7 cellular contexts compared by ENCODE assay signal in genomic region chr22:43656581-43656980, GRCh38.
DNase-seq lines count a peak whose midpoint lies in the region; ATAC-seq, FAIRE-seq and TF ChIP-seq lines count a peak whose summit lies in the region.
"Not testable (repeated sequence)": the region's sequence is repeated elsewhere in the genome, so short reads cannot be mapped to it uniquely, and the experiment has no call there.

No MANE protein-coding gene starts in this region.

- not testable (repeated sequence) for H3K27me3 ChIP-seq in bronchial epithelial cell (ENCODE audit: control insufficient read depth, insufficient read depth, low read length)

- not testable (repeated sequence) for DNase-seq in GM12891 (ENCODE audit: insufficient read length, low spot score); activated CD8-positive, alpha-beta T cell treated with anti-CD3 and anti-CD28 coated beads for 36 hours; bronchial epithelial cell (ENCODE audit: low read depth); stimulated activated effector memory CD8-positive, alpha-beta T cell treated with anti-CD3 and anti-CD28 coated beads, Interleukin-12 subunit alpha, Interleukin-12 subunit beta, amount 100 ng/mL, for 72 hours (ENCODE audit: low spot score in 2 of 2); stimulated activated naive CD8-positive, alpha-beta T cell treated with anti-CD3 and anti-CD28 coated beads, Interleukin-15, Interleukin-2, amounts not matched to agents 100 U/mL and 50 U/mL, for 24 hours; urothelium cell line (ENCODE audit: low spot score)

- not testable (repeated sequence) for H3K9me3 Mint-ChIP-seq in activated CD8-positive, alpha-beta T cell treated with anti-CD3 and anti-CD28 coated beads for 36 hours; stimulated activated effector memory CD8-positive, alpha-beta T cell treated with anti-CD3 and anti-CD28 coated beads, Interleukin-12 subunit alpha, Interleukin-12 subunit beta, amount 100 ng/mL, for 72 hours
- H3K9me3 Mint-ChIP-seq in activated T-helper 17 cell treated with anti-CD3 and anti-CD28 coated beads, Interleukin-2, amount 50 U/mL, for 72 hours = peaks cover 12% of the 10 kb centered on the region

- H3K4me3 ChIP-seq in bronchial epithelial cell (ENCODE audit: low read depth, low read length) = not testable (repeated sequence)

- POLR2A ChIA-PET in activated CD8-positive, alpha-beta T cell treated with anti-CD3 and anti-CD28 coated beads for 36 hours (lab: Charles Lee) = not testable (repeated sequence)

- H3K36me3 ChIP-seq in bronchial epithelial cell (ENCODE audit: control insufficient read depth, insufficient read depth, low read length) = not testable (repeated sequence)

- TF ChIP-seq POLR2A in GM12891 (IDR thresholded peaks at IDR 0.05; ENCODE audit: low read depth, low read length) = not testable (repeated sequence)

- FAIRE-seq in GM12891 (lab: Jason Lieb, UNC) = peak; percentile 69
- FAIRE-seq in bronchial epithelial cell (lab: Jason Lieb, UNC) = peak; percentile 93
- peak; percentile 94 for FAIRE-seq in urothelium cell line (lab: Jason Lieb, UNC)

- H3K4me3 Mint-ChIP-seq in activated CD8-positive, alpha-beta T cell treated with anti-CD3 and anti-CD28 coated beads for 36 hours; activated T-helper 17 cell treated with anti-CD3 and anti-CD28 coated beads, Interleukin-2, amount 50 U/mL, for 72 hours; stimulated activated effector memory CD8-positive, alpha-beta T cell treated with anti-CD3 and anti-CD28 coated beads, Interleukin-12 subunit alpha, Interleukin-12 subunit beta, amount 100 ng/mL, for 72 hours: not testable (repeated sequence)

- ATAC-seq in activated CD8-positive, alpha-beta T cell treated with anti-CD3 and anti-CD28 coated beads for 36 hours = peak; percentile 34
- peak; percentile 56 for ATAC-seq in activated T-helper 17 cell treated with anti-CD3 and anti-CD28 coated beads, Interleukin-2, amount 50 U/mL, for 72 hours (replicated peaks)
- ATAC-seq in stimulated activated effector memory CD8-positive, alpha-beta T cell treated with anti-CD3 and anti-CD28 coated beads, Interleukin-12 subunit alpha, Interleukin-12 subunit beta, amount 100 ng/mL, for 72 hours = peak; percentile 60
- ATAC-seq in stimulated activated naive CD8-positive, alpha-beta T cell treated with anti-CD3 and anti-CD28 coated beads, Interleukin-15, Interleukin-2, amounts not matched to agents 100 U/mL and 50 U/mL, for 24 hours = peak; percentile 40

- intact Hi-C loops in activated CD8-positive, alpha-beta T cell treated with anti-CD3 and anti-CD28 coated beads for 36 hours (cut with micrococcal nuclease) = not testable (repeated sequence)

- CTCF ChIA-PET in activated CD8-positive, alpha-beta T cell treated with anti-CD3 and anti-CD28 coated beads for 36 hours (lab: Charles Lee) = not testable (repeated sequence)

- not testable (repeated sequence) for H3K36me3 Mint-ChIP-seq in activated CD8-positive, alpha-beta T cell treated with anti-CD3 and anti-CD28 coated beads for 36 hours (ENCODE audit: low read depth); activated T-helper 17 cell treated with anti-CD3 and anti-CD28 coated beads, Interleukin-2, amount 50 U/mL, for 72 hours (ENCODE audit: low read depth); stimulated activated effector memory CD8-positive, alpha-beta T cell treated with anti-CD3 and anti-CD28 coated beads, Interleukin-12 subunit alpha, Interleukin-12 subunit beta, amount 100 ng/mL, for 72 hours

- not testable (repeated sequence) for H3K4me1 Mint-ChIP-seq in activated CD8-positive, alpha-beta T cell treated with anti-CD3 and anti-CD28 coated beads for 36 hours (ENCODE audit: low read depth); activated T-helper 17 cell treated with anti-CD3 and anti-CD28 coated beads, Interleukin-2, amount 50 U/mL, for 72 hours; stimulated activated effector memory CD8-positive, alpha-beta T cell treated with anti-CD3 and anti-CD28 coated beads, Interleukin-12 subunit alpha, Interleukin-12 subunit beta, amount 100 ng/mL, for 72 hours

- not testable (repeated sequence) for H3K27me3 Mint-ChIP-seq in activated CD8-positive, alpha-beta T cell treated with anti-CD3 and anti-CD28 coated beads for 36 hours; activated T-helper 17 cell treated with anti-CD3 and anti-CD28 coated beads, Interleukin-2, amount 50 U/mL, for 72 hours

- H3K27ac Mint-ChIP-seq in activated CD8-positive, alpha-beta T cell treated with anti-CD3 and anti-CD28 coated beads for 36 hours; activated T-helper 17 cell treated with anti-CD3 and anti-CD28 coated beads, Interleukin-2, amount 50 U/mL, for 72 hours; stimulated activated effector memory CD8-positive, alpha-beta T cell treated with anti-CD3 and anti-CD28 coated beads, Interleukin-12 subunit alpha, Interleukin-12 subunit beta, amount 100 ng/mL, for 72 hours: not testable (repeated sequence)

- not testable (repeated sequence) for TF ChIP-seq CTCF in activated CD8-positive, alpha-beta T cell treated with anti-CD3 and anti-CD28 coated beads for 36 hours (IDR thresholded peaks at IDR 0.05); bronchial epithelial cell (IDR thresholded peaks at IDR 0.05; ENCODE audit: insufficient read depth, low read length, severe bottlenecking)
